Comparison of ENCODE assay signal across 1 cellular context in the genomic region with DNA sequence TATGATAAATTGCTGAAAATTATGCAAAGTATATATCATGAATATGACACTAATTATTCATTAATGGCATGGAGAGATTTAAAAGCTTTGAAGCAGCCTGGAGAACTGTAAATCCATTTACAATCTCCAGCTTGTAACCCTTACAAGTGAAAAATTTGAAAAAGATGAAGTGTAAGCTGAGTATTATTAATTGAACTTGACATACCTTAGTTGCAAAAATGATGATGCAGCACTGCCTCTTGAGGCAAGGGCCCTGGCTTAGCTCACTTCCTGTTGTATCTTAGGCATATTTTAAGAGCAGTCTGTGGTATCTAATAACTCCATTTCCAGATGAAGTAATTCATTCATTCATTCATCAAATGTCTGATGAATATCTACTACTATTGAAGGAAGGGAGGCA.
TF ChIP-seq lines count a peak whose summit lies in the region.

No MANE protein-coding gene starts in this region.

TF ChIP-seq in WTC11, 78 proteins besides CTCF, POLR2A, EP300 and RAD21 (continued from another document):
- TF ChIP-seq, protein P1, sequence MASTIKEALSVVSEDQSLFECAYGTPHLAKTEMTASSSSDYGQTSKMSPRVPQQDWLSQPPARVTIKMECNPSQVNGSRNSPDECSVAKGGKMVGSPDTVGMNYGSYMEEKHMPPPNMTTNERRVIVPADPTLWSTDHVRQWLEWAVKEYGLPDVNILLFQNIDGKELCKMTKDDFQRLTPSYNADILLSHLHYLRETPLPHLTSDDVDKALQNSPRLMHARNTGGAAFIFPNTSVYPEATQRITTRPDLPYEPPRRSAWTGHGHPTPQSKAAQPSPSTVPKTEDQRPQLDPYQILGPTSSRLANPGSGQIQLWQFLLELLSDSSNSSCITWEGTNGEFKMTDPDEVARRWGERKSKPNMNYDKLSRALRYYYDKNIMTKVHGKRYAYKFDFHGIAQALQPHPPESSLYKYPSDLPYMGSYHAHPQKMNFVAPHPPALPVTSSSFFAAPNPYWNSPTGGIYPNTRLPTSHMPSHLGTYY (CRISPR knock-in tag; IDR thresholded peaks at IDR 0.05) = no peak
- no peak for TF ChIP-seq CREB1 (CRISPR knock-in tag; IDR thresholded peaks at IDR 0.05)
